Comparison of ENCODE assay signal across 1 cellular context in the genomic region with DNA sequence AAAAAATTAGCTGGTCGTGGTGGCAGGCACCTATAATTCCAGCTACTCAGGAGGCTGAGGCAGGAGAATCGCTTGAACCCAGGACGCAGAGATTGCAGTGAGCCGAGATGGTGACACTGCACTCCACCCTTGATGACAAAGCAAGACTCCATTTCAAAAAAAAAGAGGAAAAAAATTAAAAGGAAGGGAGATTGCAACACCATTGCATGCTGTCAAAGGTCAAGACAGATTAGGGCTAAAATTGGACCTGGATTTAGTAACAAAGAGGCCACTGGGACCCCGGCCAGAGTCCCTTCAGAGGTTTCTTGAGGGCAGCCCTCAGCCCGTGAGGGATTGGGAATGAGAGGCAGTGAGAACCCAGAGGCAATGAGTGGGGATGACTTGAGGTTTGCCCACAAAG.
TF ChIP-seq lines count a peak whose summit lies in the region.

No MANE protein-coding gene starts in this region.

TF ChIP-seq in K562, 482 proteins besides CTCF, POLR2A, EP300 and RAD21 (continued from another document and continues in another):
- no peak for TF ChIP-seq IRF2 (CRISPR knock-in tag; IDR thresholded peaks at IDR 0.05)
- TF ChIP-seq CHCHD3 (CRISPR knock-in tag; IDR thresholded peaks at IDR 0.05), result no peak
- TF ChIP-seq, protein P1, sequence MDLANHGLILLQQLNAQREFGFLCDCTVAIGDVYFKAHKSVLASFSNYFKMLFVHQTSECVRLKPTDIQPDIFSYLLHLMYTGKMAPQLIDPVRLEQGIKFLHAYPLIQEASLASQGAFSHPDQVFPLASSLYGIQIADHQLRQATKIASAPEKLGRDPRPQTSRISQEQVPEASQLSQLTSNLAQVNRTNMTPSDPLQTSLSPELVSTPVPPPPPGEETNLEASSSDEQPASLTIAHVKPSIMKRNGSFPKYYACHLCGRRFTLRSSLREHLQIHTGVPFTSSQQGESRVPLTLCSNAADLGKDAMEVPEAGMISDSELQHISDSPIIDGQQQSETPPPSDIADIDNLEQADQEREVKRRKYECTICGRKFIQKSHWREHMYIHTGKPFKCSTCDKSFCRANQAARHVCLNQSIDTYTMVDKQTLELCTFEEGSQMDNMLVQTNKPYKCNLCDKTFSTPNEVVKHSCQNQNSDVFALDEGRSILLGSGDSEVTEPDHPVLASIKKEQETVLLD (IDR thresholded peaks at IDR 0.05), result no peak
- TF ChIP-seq, protein P2, sequence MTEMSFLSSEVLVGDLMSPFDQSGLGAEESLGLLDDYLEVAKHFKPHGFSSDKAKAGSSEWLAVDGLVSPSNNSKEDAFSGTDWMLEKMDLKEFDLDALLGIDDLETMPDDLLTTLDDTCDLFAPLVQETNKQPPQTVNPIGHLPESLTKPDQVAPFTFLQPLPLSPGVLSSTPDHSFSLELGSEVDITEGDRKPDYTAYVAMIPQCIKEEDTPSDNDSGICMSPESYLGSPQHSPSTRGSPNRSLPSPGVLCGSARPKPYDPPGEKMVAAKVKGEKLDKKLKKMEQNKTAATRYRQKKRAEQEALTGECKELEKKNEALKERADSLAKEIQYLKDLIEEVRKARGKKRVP (CRISPR knock-in tag; IDR thresholded peaks at IDR 0.05), result peak; percentile 43; the same call in 1 of the 2 replicates
- peak; percentile 78 for TF ChIP-seq DPF2 (IDR thresholded peaks at IDR 0.05)
- TF ChIP-seq, protein P3, sequence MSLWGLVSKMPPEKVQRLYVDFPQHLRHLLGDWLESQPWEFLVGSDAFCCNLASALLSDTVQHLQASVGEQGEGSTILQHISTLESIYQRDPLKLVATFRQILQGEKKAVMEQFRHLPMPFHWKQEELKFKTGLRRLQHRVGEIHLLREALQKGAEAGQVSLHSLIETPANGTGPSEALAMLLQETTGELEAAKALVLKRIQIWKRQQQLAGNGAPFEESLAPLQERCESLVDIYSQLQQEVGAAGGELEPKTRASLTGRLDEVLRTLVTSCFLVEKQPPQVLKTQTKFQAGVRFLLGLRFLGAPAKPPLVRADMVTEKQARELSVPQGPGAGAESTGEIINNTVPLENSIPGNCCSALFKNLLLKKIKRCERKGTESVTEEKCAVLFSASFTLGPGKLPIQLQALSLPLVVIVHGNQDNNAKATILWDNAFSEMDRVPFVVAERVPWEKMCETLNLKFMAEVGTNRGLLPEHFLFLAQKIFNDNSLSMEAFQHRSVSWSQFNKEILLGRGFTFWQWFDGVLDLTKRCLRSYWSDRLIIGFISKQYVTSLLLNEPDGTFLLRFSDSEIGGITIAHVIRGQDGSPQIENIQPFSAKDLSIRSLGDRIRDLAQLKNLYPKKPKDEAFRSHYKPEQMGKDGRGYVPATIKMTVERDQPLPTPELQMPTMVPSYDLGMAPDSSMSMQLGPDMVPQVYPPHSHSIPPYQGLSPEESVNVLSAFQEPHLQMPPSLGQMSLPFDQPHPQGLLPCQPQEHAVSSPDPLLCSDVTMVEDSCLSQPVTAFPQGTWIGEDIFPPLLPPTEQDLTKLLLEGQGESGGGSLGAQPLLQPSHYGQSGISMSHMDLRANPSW (CRISPR knock-in tag; IDR thresholded peaks at IDR 0.05), result no peak
- TF ChIP-seq NFE2 (IDR thresholded peaks at IDR 0.05; ENCODE audit: low read depth), result peak; percentile 75
- peak; percentile 95 for TF ChIP-seq MEF2D (tag; conservative IDR thresholded peaks at IDR 0.05; ENCODE audit: low read depth)
- TF ChIP-seq, protein P4, sequence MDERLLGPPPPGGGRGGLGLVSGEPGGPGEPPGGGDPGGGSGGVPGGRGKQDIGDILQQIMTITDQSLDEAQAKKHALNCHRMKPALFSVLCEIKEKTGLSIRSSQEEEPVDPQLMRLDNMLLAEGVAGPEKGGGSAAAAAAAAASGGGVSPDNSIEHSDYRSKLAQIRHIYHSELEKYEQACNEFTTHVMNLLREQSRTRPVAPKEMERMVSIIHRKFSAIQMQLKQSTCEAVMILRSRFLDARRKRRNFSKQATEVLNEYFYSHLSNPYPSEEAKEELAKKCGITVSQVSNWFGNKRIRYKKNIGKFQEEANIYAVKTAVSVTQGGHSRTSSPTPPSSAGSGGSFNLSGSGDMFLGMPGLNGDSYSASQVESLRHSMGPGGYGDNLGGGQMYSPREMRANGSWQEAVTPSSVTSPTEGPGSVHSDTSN (CRISPR knock-in tag; IDR thresholded peaks at IDR 0.05; ENCODE audit: low read depth), result no peak
- TF ChIP-seq, protein P4 (tag; conservative IDR thresholded peaks at IDR 0.05; ENCODE audit: low read depth), result peak; percentile 58; the same call in 1 of the 2 replicates
- TF ChIP-seq PURB (CRISPR knock-in tag; IDR thresholded peaks at IDR 0.05; ENCODE audit: low read depth), result no peak
- TF ChIP-seq, protein P5, sequence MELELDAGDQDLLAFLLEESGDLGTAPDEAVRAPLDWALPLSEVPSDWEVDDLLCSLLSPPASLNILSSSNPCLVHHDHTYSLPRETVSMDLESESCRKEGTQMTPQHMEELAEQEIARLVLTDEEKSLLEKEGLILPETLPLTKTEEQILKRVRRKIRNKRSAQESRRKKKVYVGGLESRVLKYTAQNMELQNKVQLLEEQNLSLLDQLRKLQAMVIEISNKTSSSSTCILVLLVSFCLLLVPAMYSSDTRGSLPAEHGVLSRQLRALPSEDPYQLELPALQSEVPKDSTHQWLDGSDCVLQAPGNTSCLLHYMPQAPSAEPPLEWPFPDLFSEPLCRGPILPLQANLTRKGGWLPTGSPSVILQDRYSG (tag; conservative IDR thresholded peaks at IDR 0.05; ENCODE audit: low read depth), result no peak
- TF ChIP-seq NR2C2 (CRISPR knock-in tag; IDR thresholded peaks at IDR 0.05), result no peak
- peak; percentile 92 for TF ChIP-seq NR2C2 (tag; IDR thresholded peaks at IDR 0.05)
- no peak for TF ChIP-seq HLTF (IDR thresholded peaks at IDR 0.05)
- TF ChIP-seq GATAD2A (IDR thresholded peaks at IDR 0.05), result no peak
- peak; percentile 26; the same call in 1 of the 2 replicates for TF ChIP-seq MAFK (IDR thresholded peaks at IDR 0.05; ENCODE audit: low read length)
- no peak for TF ChIP-seq MIER1 (IDR thresholded peaks at IDR 0.05; ENCODE audit: low read depth)
- TF ChIP-seq MYC (IDR thresholded peaks at IDR 0.05; ENCODE audit: low read depth, low read length), result 0 out of 2 replicates have a peak, but pooled peaks have one; percentile 11
- TF ChIP-seq MYC (CRISPR knock-in tag; IDR thresholded peaks at IDR 0.05; ENCODE audit: borderline replicate concordance, low read depth), result no peak
- TF ChIP-seq ZNF274 (IDR thresholded peaks at IDR 0.05; ENCODE audit: borderline replicate concordance, low read depth, low read length), result no peak
- TF ChIP-seq ZNF699 (CRISPR knock-in tag; IDR thresholded peaks at IDR 0.05; ENCODE audit: insufficient replicate concordance), result no peak
- TF ChIP-seq, protein P6, sequence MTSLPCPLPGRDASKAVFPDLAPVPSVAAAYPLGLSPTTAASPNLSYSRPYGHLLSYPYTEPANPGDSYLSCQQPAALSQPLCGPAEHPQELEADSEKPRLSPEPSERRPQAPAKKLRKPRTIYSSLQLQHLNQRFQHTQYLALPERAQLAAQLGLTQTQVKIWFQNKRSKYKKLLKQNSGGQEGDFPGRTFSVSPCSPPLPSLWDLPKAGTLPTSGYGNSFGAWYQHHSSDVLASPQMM (CRISPR knock-in tag; IDR thresholded peaks at IDR 0.05), result no peak
- peak; percentile 90 for TF ChIP-seq CEBPG (CRISPR knock-in tag; IDR thresholded peaks at IDR 0.05)
- peak; percentile 91 to 94 for TF ChIP-seq CEBPG (tag; conservative IDR thresholded peaks at IDR 0.05 in 1 of 2, IDR thresholded peaks at IDR 0.05 in 1 of 2)
- TF ChIP-seq, protein P7, sequence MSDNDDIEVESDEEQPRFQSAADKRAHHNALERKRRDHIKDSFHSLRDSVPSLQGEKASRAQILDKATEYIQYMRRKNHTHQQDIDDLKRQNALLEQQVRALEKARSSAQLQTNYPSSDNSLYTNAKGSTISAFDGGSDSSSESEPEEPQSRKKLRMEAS (CRISPR knock-in tag; IDR thresholded peaks at IDR 0.05), result no peak
- no peak for TF ChIP-seq GTF2A2 (tag; IDR thresholded peaks at IDR 0.05)
- TF ChIP-seq ZNF253 (CRISPR knock-in tag; conservative IDR thresholded peaks at IDR 0.05), result no peak
- TF ChIP-seq JUND (IDR thresholded peaks at IDR 0.05; ENCODE audit: borderline replicate concordance, low read depth, low read length), result 0 out of 2 replicates have a peak, but pooled peaks have one; percentile 10
- TF ChIP-seq JUND (tag; IDR thresholded peaks at IDR 0.05; ENCODE audit: borderline replicate concordance, low read depth, low read length), result no peak
- 0 out of 2 replicates have a peak, but pooled peaks have one; percentile 20 for TF ChIP-seq FOSL1 (tag; conservative IDR thresholded peaks at IDR 0.05)
- TF ChIP-seq, protein P8, sequence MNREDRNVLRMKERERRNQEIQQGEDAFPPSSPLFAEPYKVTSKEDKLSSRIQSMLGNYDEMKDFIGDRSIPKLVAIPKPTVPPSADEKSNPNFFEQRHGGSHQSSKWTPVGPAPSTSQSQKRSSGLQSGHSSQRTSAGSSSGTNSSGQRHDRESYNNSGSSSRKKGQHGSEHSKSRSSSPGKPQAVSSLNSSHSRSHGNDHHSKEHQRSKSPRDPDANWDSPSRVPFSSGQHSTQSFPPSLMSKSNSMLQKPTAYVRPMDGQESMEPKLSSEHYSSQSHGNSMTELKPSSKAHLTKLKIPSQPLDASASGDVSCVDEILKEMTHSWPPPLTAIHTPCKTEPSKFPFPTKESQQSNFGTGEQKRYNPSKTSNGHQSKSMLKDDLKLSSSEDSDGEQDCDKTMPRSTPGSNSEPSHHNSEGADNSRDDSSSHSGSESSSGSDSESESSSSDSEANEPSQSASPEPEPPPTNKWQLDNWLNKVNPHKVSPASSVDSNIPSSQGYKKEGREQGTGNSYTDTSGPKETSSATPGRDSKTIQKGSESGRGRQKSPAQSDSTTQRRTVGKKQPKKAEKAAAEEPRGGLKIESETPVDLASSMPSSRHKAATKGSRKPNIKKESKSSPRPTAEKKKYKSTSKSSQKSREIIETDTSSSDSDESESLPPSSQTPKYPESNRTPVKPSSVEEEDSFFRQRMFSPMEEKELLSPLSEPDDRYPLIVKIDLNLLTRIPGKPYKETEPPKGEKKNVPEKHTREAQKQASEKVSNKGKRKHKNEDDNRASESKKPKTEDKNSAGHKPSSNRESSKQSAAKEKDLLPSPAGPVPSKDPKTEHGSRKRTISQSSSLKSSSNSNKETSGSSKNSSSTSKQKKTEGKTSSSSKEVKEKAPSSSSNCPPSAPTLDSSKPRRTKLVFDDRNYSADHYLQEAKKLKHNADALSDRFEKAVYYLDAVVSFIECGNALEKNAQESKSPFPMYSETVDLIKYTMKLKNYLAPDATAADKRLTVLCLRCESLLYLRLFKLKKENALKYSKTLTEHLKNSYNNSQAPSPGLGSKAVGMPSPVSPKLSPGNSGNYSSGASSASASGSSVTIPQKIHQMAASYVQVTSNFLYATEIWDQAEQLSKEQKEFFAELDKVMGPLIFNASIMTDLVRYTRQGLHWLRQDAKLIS (CRISPR knock-in tag; IDR thresholded peaks at IDR 0.05), result no peak
- TF ChIP-seq DIDO1 (tag; IDR thresholded peaks at IDR 0.05; ENCODE audit: low read depth), result no peak
- no peak for TF ChIP-seq LARP7 (IDR thresholded peaks at IDR 0.05)
- no peak for TF ChIP-seq ZZZ3 (IDR thresholded peaks at IDR 0.05)
- TF ChIP-seq, protein P9, sequence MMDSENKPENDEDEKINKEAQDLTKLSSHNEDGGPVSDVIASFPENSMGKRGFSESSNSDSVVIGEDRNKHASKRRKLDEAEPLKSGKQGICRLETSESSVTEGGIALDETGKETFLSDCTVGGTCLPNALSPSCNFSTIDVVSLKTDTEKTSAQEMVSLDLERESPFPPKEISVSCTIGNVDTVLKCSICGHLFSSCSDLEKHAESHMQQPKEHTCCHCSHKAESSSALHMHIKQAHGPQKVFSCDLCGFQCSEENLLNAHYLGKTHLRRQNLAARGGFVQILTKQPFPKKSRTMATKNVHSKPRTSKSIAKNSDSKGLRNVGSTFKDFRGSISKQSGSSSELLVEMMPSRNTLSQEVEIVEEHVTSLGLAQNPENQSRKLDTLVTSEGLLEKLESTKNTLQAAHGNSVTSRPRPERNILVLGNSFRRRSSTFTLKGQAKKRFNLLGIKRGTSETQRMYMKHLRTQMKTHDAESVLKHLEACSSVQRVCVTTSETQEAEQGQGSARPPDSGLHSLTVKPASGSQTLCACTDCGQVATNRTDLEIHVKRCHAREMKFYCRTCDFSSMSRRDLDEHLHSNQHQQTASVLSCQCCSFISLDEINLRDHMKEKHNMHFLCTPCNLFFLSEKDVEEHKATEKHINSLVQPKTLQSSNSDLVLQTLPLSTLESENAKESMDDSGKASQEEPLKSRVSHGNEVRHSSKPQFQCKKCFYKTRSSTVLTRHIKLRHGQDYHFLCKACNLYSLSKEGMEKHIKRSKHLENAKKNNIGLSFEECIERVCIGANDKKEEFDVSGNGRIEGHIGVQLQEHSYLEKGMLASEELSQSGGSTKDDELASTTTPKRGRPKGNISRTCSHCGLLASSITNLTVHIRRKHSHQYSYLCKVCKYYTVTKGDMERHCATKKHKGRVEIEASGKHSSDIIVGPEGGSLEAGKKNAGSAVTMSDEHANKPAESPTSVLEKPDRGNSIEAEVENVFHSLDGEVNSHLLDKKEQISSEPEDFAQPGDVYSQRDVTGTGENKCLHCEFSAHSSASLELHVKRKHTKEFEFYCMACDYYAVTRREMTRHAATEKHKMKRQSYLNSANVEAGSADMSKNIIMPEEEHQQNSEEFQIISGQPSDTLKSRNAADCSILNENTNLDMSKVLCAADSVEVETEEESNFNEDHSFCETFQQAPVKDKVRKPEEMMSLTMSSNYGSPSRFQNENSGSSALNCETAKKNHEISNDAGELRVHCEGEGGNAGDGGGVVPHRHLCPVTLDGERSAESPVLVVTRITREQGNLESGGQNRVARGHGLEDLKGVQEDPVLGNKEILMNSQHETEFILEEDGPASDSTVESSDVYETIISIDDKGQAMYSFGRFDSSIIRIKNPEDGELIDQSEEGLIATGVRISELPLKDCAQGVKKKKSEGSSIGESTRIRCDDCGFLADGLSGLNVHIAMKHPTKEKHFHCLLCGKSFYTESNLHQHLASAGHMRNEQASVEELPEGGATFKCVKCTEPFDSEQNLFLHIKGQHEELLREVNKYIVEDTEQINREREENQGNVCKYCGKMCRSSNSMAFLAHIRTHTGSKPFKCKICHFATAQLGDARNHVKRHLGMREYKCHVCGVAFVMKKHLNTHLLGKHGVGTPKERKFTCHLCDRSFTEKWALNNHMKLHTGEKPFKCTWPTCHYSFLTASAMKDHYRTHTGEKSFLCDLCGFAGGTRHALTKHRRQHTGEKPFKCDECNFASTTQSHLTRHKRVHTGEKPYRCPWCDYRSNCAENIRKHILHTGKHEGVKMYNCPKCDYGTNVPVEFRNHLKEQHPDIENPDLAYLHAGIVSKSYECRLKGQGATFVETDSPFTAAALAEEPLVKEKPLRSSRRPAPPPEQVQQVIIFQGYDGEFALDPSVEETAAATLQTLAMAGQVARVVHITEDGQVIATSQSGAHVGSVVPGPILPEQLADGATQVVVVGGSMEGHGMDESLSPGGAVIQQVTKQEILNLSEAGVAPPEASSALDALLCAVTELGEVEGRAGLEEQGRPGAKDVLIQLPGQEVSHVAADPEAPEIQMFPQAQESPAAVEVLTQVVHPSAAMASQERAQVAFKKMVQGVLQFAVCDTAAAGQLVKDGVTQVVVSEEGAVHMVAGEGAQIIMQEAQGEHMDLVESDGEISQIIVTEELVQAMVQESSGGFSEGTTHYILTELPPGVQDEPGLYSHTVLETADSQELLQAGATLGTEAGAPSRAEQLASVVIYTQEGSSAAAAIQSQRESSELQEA (IDR thresholded peaks at IDR 0.05; ENCODE audit: low read depth), result no peak
- peak in 1 of 2 experiments; percentile 79; a peak in 1 of 4 replicates for TF ChIP-seq RCOR1 (IDR thresholded peaks at IDR 0.05; ENCODE audit: borderline replicate concordance in 1 of 2, low read depth in 2 of 2, low read length in 2 of 2)
- TF ChIP-seq BMI1 (IDR thresholded peaks at IDR 0.05; ENCODE audit: low read length), result no peak
